Comparison of ENCODE assay signal across 22 cellular contexts in the genomic region with DNA sequence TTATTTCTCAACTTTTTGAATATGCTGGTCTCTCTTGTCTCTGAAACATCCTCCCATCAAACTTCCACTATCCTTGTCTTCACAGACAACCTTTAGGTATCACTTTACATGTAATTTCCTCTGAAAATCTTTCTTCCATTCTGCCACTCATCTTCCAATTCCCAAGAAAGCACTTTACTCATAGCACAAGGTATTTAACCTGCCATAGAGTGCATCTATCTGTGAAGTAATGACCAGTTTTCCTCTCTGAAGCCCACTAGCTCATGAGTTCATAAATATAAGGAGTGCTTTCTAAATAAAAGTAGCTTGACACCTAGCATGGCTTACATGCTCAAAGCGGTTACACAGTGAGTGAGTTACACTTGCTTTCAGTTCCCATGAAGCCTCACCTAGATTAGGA.
"Had no signal": no experiment of that assay in that cellular context is flagged by ENCODE, and none has a peak within 500 bp of the region (broad histone marks: within the 10 kb centered on the region; RNA-seq: fewer than 3 reads in every experiment).

No MANE protein-coding gene starts in this region.

- H3K4me1 ChIP-seq: esophagus muscularis mucosa, foreskin keratinocyte, gastroesophageal sphincter, heart left ventricle, lower lobe of right lung had no signal

- H3K4me2 ChIP-seq: hepatocyte had no signal

- ATAC-seq: foreskin keratinocyte; gastroesophageal sphincter; heart left ventricle; left colon; left lobe of liver; left ventricle myocardium superior; lower lobe of right lung; naive thymus-derived CD4-positive, alpha-beta T cell had no signal

- H3K27ac Mint-ChIP-seq: immature natural killer cell; naive thymus-derived CD4-positive, alpha-beta T cell had no signal

- H3K4me3 ChIP-seq: coronary artery, dorsolateral prefrontal cortex, esophagus muscularis mucosa, gastroesophageal sphincter, heart left ventricle, hepatocyte, lower lobe of right lung had no signal

- H3K27me3 Mint-ChIP-seq: naive thymus-derived CD4-positive, alpha-beta T cell had no signal

- H3K9me3 ChIP-seq: esophagus muscularis mucosa, gastroesophageal sphincter, heart left ventricle, lower lobe of right lung had no signal

- H3K27ac ChIP-seq: coronary artery, dorsolateral prefrontal cortex, esophagus muscularis mucosa, foreskin keratinocyte, gastroesophageal sphincter, heart left ventricle, hepatocyte, lower lobe of right lung had no signal

- H3K4me1 Mint-ChIP-seq: immature natural killer cell; naive thymus-derived CD4-positive, alpha-beta T cell had no signal

- H3K36me3 Mint-ChIP-seq: naive thymus-derived CD4-positive, alpha-beta T cell had no signal

- H3K36me3 ChIP-seq: esophagus muscularis mucosa, gastroesophageal sphincter, heart left ventricle, lower lobe of right lung had no signal

- H3K79me2 ChIP-seq: hepatocyte had no signal

- DNase-seq: dermis blood vessel endothelial cell; dorsolateral prefrontal cortex; effector CD4-positive, alpha-beta T cell; effector memory CD4-positive, alpha-beta T cell; foreskin keratinocyte; heart left ventricle; hypothalamus; immature natural killer cell; islet precursor cell; kidney; kidney glomerular epithelial cell; left colon; left ventricle myocardium superior; lower lobe of right lung; mesenchymal stem cell; midbrain; naive thymus-derived CD4-positive, alpha-beta T cell had no signal

- H3K27me3 ChIP-seq: dorsolateral prefrontal cortex, esophagus muscularis mucosa, gastroesophageal sphincter, hepatocyte had no signal

- H2AFZ ChIP-seq: hepatocyte had no signal

- H3K4me3 Mint-ChIP-seq: immature natural killer cell; naive thymus-derived CD4-positive, alpha-beta T cell had no signal
